11 cellular contexts compared by ENCODE assay signal in genomic region chr2:206982360-206982759, GRCh38. TPM values are rescaled to one million over a fixed set of nuclear protein-coding genes. Genes with fewer than 3 reads are reported as not detected.
A peak's percentile ranks its signal among the peaks of the same experiment; 100 is the strongest.
DNase-seq lines count a peak whose midpoint lies in the region; ATAC-seq lines count a peak whose summit lies in the region.
"Had no signal": no experiment of that assay in that cellular context is flagged by ENCODE, and none has a peak within 500 bp of the region (broad histone marks: within the 10 kb centered on the region; RNA-seq: fewer than 3 reads in every experiment).

No MANE protein-coding gene starts in this region.

- H2AK5ac ChIP-seq in mesenchymal stem cell (ENCODE audit: low read length, severe bottlenecking) = peak overlapping the region; percentile 76

- no peaks in the 10 kb centered on the region for H3K27me3 ChIP-seq in mesenchymal stem cell (ENCODE audit: control insufficient read depth in 1 of 2, insufficient read depth in 1 of 2, low read length in 2 of 2)
- H3K27me3 ChIP-seq: SJSA1 had no signal

- peaks cover 3% of the 10 kb centered on the region for H3K4me1 ChIP-seq in mesenchymal stem cell (ENCODE audit: control insufficient read depth, insufficient read depth, low read depth, low read length)

- H3K79me1 ChIP-seq in mesenchymal stem cell (replicated peaks; ENCODE audit: low read length, poor library complexity, severe bottlenecking) = no peaks in the 10 kb centered on the region

- H3K18ac ChIP-seq in mesenchymal stem cell (ENCODE audit: low read depth in 1 of 2, low read length in 2 of 2) = peak overlapping the region in 1 of 2 experiments; percentile 50

- H4K91ac ChIP-seq in mesenchymal stem cell (ENCODE audit: low read length) = peak overlapping the region; percentile 36

- peak overlapping the region; percentile 87 for H2BK15ac ChIP-seq in mesenchymal stem cell (ENCODE audit: low read depth, poor library complexity, severe bottlenecking)

- no peaks in the 10 kb centered on the region for H3K36me3 ChIP-seq in mesenchymal stem cell (ENCODE audit: control insufficient read depth in 1 of 2, insufficient read depth in 2 of 2, low read depth in 1 of 2, low read length in 2 of 2)
- H3K36me3 ChIP-seq: SJSA1 had no signal

- H3K9ac ChIP-seq in mesenchymal stem cell (ENCODE audit: low read length) = peak overlapping the region; percentile 23

- no peak overlapping the region for H2AFZ ChIP-seq in mesenchymal stem cell (ENCODE audit: low read depth, low read length)

- H3K9me3 ChIP-seq in mesenchymal stem cell (ENCODE audit: control insufficient read depth, low read length) = no peaks in the 10 kb centered on the region
- H3K9me3 ChIP-seq: SJSA1 had no signal

- no peak overlapping the region for H2BK5ac ChIP-seq in mesenchymal stem cell (ENCODE audit: low read depth, low read length, poor library complexity, severe bottlenecking)

- H3K14ac ChIP-seq in mesenchymal stem cell (ENCODE audit: low read length in 2 of 2) = no peak overlapping the region

- peak overlapping the region; percentile 64 to 82 for H2BK12ac ChIP-seq in mesenchymal stem cell (ENCODE audit: low read length in 2 of 2)

- H2BK120ac ChIP-seq in mesenchymal stem cell (ENCODE audit: low read depth, low read length) = peak overlapping the region; percentile 69

- no peak overlapping the region for H3K4me2 ChIP-seq in mesenchymal stem cell (ENCODE audit: low read length, poor library complexity, severe bottlenecking)

- peak overlapping the region; percentile 5 for H4K8ac ChIP-seq in mesenchymal stem cell (ENCODE audit: low read length)

- H3K27ac ChIP-seq in mesenchymal stem cell (ENCODE audit: low read length, poor library complexity, severe bottlenecking) = no peak overlapping the region
- H3K27ac ChIP-seq: epithelial cell of prostate, SJSA1 had no signal

- WGBS in mesenchymal stem cell = 60% methylated on average over 6 of the region's 6 CpGs

- H3K23ac ChIP-seq in mesenchymal stem cell (ENCODE audit: low read length in 2 of 2) = no peak overlapping the region

- no peak for ATAC-seq in HG02870 (IDR thresholded peaks at IDR 0.05; ENCODE audit: unreplicated experiment)
- no peak for ATAC-seq in GM18498 (IDR thresholded peaks at IDR 0.05; ENCODE audit: unreplicated experiment)

- H3K4ac ChIP-seq in mesenchymal stem cell (ENCODE audit: low read depth in 1 of 2, low read length in 2 of 2) = peak overlapping the region in 1 of 2 experiments; percentile 52

- no peak overlapping the region for H3K4me3 ChIP-seq in mesenchymal stem cell (ENCODE audit: insufficient read depth in 1 of 2, low read depth in 1 of 2, low read length in 2 of 2)
- H3K4me3 ChIP-seq: SJSA1 had no signal

- DNase-seq in NCI-H1694 treated with DMSO at 0.1 percent for 48 hours (lab: John Stamatoyannopoulos, UW) = peak; percentile 54
- no peak for DNase-seq in NCI-H1694 (lab: John Stamatoyannopoulos, UW)
- peak; percentile 27 for DNase-seq in cerebellar cortex (ENCODE audit: low spot score)
- DNase-seq in mesenchymal stem cell = no peak
- peak; percentile 66 for DNase-seq in superior temporal gyrus (ENCODE audit: extremely low spot score)
- no peak for DNase-seq in activated CD4-positive, alpha-beta T cell treated with anti-CD3 and anti-CD28 coated beads for 4 hours

RNA-seq across cellular contexts. Expression of gene CPO, which starts 43.0 kb away (rescaled TPM):
- not detected for polyA plus RNA-seq in mesenchymal stem cell (2013, experiment 1 of 2)
- polyA plus RNA-seq in mesenchymal stem cell (2013, experiment 2 of 2) = not detected
- polyA plus RNA-seq: BJ had no signal

Comparison
In these comparisons a context has a peak if more than half of its experiments do, and no peak if none do; other contexts are left out.
1. DNase-seq: peak in NCI-H1694 treated with DMSO at 0.1 percent for 48 hours (single experiment), cerebellar cortex (single experiment) and superior temporal gyrus (single experiment); none in NCI-H1694 (single experiment), mesenchymal stem cell (single experiment) and activated CD4-positive, alpha-beta T cell treated with anti-CD3 and anti-CD28 coated beads for 4 hours (0 of 2).